ENCODE assay signal across 18 cellular contexts in the genomic region with DNA sequence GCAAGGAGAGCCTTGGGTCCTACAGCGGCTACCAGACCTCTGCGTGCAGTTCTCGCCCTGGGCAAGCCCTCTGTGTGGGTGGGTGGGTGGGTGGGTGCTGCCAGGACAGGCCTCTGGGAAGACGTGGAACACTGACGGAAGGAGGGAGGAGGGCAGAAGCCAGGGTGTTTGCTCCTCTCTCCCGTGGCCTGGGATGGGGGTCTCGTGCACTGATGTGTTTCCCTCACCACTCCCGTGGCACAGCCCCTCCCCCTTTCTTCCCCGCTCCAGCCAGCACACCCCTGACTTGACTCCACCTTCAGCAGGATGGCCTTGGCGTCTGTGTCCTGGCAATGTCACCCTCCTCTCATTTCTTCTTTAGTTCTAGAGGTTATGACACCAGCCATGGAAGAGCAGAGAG.
DNase-seq lines count a peak whose midpoint lies in the region; ATAC-seq and TF ChIP-seq lines count a peak whose summit lies in the region.
"Had no signal": no experiment of that assay in that cellular context is flagged by ENCODE, and none has a peak within 500 bp of the region (broad histone marks: within the 10 kb centered on the region; RNA-seq: fewer than 3 reads in every experiment).

No MANE protein-coding gene starts in this region.

- peak overlapping the region in 5 of 8 donors; percentile 34 to 56 (median 41) for H3K4me3 Mint-ChIP-seq in CD4-positive, alpha-beta memory T cell
- peak overlapping the region in 4 of 5 donors; percentile 53 to 83 (median 80) for H3K4me3 Mint-ChIP-seq in immature natural killer cell
- H3K4me3 Mint-ChIP-seq: GM23338 had no signal

- H3K4me1 Mint-ChIP-seq in CD4-positive, alpha-beta memory T cell, result peaks cover 2 to 8% (median 5%) of the 10 kb centered on the region in 4 donors
- H3K4me1 Mint-ChIP-seq in immature natural killer cell, result peaks cover 8 to 21% of the 10 kb centered on the region in 2 donors
- H3K4me1 Mint-ChIP-seq: GM23338 had no signal

- no peaks in the 10 kb centered on the region for H3K36me3 ChIP-seq in CD4-positive, alpha-beta memory T cell (ENCODE audit: insufficient read depth, low read length)
- H3K36me3 ChIP-seq in sigmoid colon (no peaks in the 10 kb centered on the region), PC-9 (ENCODE audit: low read depth) (no peaks in the 10 kb centered on the region)

- CTCF ChIA-PET in CD4-positive, alpha-beta memory T cell (lab: Charles Lee; ENCODE audit: partially characterized antibody), result no interaction called here
- CTCF ChIA-PET in PC-9 (lab: Charles Lee), result no interaction called here

- TF ChIP-seq EP300 in sigmoid colon (IDR thresholded peaks at IDR 0.05), result no peak

- H3K27ac Mint-ChIP-seq in CD4-positive, alpha-beta memory T cell, result no peak overlapping the region
- no peak overlapping the region for H3K27ac Mint-ChIP-seq in immature natural killer cell
- H3K27ac Mint-ChIP-seq: CD4-positive, alpha-beta T cell; GM23338 had no signal

- no peaks in the 10 kb centered on the region for H3F3A ChIP-seq in PC-9 (ENCODE audit: insufficient read depth, low read depth)

- POLR2A ChIA-PET in CD4-positive, alpha-beta memory T cell (lab: Charles Lee; ENCODE audit: partially characterized antibody), result no interaction called here
- POLR2A ChIA-PET in PC-9 (lab: Charles Lee; ENCODE audit: unreplicated experiment), result no interaction called here

- H3K79me2 ChIP-seq in PC-9 (ENCODE audit: low read depth), result no peaks in the 10 kb centered on the region

- intact Hi-C loops in CD4-positive, alpha-beta memory T cell (cut with micrococcal nuclease), result no loop called here
- intact Hi-C loops in sigmoid colon (cut with DNase I), result no loop called here
- intact Hi-C loops in PC-9 (cut with micrococcal nuclease; ENCODE audit: unreplicated experiment), result no loop called here

- H3K9me3 Mint-ChIP-seq in CD4-positive, alpha-beta memory T cell, result peaks cover 0 to 12% (median 4%) of the 10 kb centered on the region in 8 donors
- peaks cover 0 to 3% (median 0%) of the 10 kb centered on the region in 6 donors for H3K9me3 Mint-ChIP-seq in immature natural killer cell
- H3K9me3 Mint-ChIP-seq: CD4-positive, alpha-beta T cell had no signal

- TF ChIP-seq CTCF in sigmoid colon (IDR thresholded peaks at IDR 0.05) (no peak), PC-9 (conservative IDR thresholded peaks at IDR 0.05) (no peak)

- 86 to 94% methylated on average over 10 of the region's 10 CpGs for WGBS in sigmoid colon, 2 donors

- H3K36me3 Mint-ChIP-seq in CD4-positive, alpha-beta memory T cell, result peaks cover 0 to 6% of the 10 kb centered on the region in 2 donors
- peaks cover 3 to 14% (median 5%) of the 10 kb centered on the region in 3 donors for H3K36me3 Mint-ChIP-seq in immature natural killer cell

- peaks cover 3% of the 10 kb centered on the region for H3K4me1 ChIP-seq in CD4-positive, alpha-beta memory T cell (ENCODE audit: insufficient read depth, low read length)
- H3K4me1 ChIP-seq in sigmoid colon, result no peaks in the 10 kb centered on the region
- H3K4me1 ChIP-seq in PC-9 (replicated peaks; ENCODE audit: insufficient read depth), result no peaks in the 10 kb centered on the region
- H3K4me1 ChIP-seq: Caco-2 had no signal

- no peak for DNase-seq in CD4-positive, alpha-beta memory T cell
- no peak for DNase-seq in Jurkat, Clone E6-1 (ENCODE audit: low read depth, low spot score)
- DNase-seq in immature natural killer cell (no peak), sigmoid colon (peak; percentile 45), PC-9 (no peak), HT-29 (ENCODE audit: low spot score) (no peak)
- DNase-seq: ACHN; CD4-positive, alpha-beta T cell; DND-41; GF-D8; H7 had no signal

- no peak overlapping the region for H3K27ac ChIP-seq in CD4-positive, alpha-beta memory T cell (ENCODE audit: low read depth, low read length)
- no peak overlapping the region for H3K27ac ChIP-seq in sigmoid colon
- no peak overlapping the region for H3K27ac ChIP-seq in PC-9
- H3K27ac ChIP-seq: BLaER1 treated with 17β-estradiol and CSF1 and Interleukin-3, amounts not matched to agents 10 nM and 100 nM had no signal

- H3K9me2 ChIP-seq in PC-9 (ENCODE audit: insufficient read depth), result peaks cover 7% of the 10 kb centered on the region; the same call in 1 of the 2 replicates

- TF ChIP-seq POLR2A in sigmoid colon (IDR thresholded peaks at IDR 0.05), result no peak

- H3K4me2 ChIP-seq in PC-9, result no peak overlapping the region
- H3K4me2 ChIP-seq: BLaER1 treated with 17β-estradiol and CSF1 and Interleukin-3, amounts not matched to agents 10 nM and 100 nM; GM23338 had no signal

- no peaks in the 10 kb centered on the region for H3K27me3 ChIP-seq in CD4-positive, alpha-beta memory T cell (ENCODE audit: insufficient read depth, low read length)
- H3K27me3 ChIP-seq in sigmoid colon (peaks cover 0 to 37% (median 0%) of the 10 kb centered on the region in 3 donors), PC-9 (ENCODE audit: insufficient read depth, low read depth) (peaks cover 89% of the 10 kb centered on the region)

- H2AFZ ChIP-seq in PC-9, result no peak overlapping the region
- H2AFZ ChIP-seq: GM23338 had no signal

- ATAC-seq in HG03520 (IDR thresholded peaks at IDR 0.05; ENCODE audit: unreplicated experiment) (no peak), GM18519 (IDR thresholded peaks at IDR 0.05; ENCODE audit: low FRiP score, unreplicated experiment) (no peak)
- ATAC-seq: GM23338, HepG2, K562 had no signal

- H3K27me3 Mint-ChIP-seq in CD4-positive, alpha-beta memory T cell, result peaks cover 8 to 12% of the 10 kb centered on the region in 2 donors
- H3K27me3 Mint-ChIP-seq in immature natural killer cell (ENCODE audit: low read depth in 3 of 3), result peaks cover 0 to 9% (median 3%) of the 10 kb centered on the region in 3 donors

- H3K9me3 ChIP-seq in CD4-positive, alpha-beta memory T cell (ENCODE audit: control insufficient read depth in 1 of 2, low read length in 2 of 2), result no peaks in the 10 kb centered on the region
- H3K9me3 ChIP-seq in sigmoid colon (no peaks in the 10 kb centered on the region), PC-9 (ENCODE audit: insufficient read depth, low read depth) (0 out of 2 replicates have a peak, but pooled peaks cover 5% of the 10 kb centered on the region)

- no peak overlapping the region for H3K4me3 ChIP-seq in CD4-positive, alpha-beta memory T cell (ENCODE audit: low read length in 2 of 2)
- peak overlapping the region; percentile 61 for H3K4me3 ChIP-seq in Jurkat, Clone E6-1 (ENCODE audit: low read length)
- H3K4me3 ChIP-seq in sigmoid colon (no peak overlapping the region), PC-9 (no peak overlapping the region)
- H3K4me3 ChIP-seq: BLaER1 treated with 17β-estradiol and CSF1 and Interleukin-3, amounts not matched to agents 10 nM and 100 nM; GM23338; K562 had no signal

- H4K20me1 ChIP-seq in PC-9 (ENCODE audit: insufficient read depth), result no peaks in the 10 kb centered on the region

- BruUV-seq in PC-9 (replicated peaks; lab: Mats Ljungman, UMichigan), result no TSS peak
